In genomic region chr16:30841332-30841731, GRCh38 we compare ENCODE assay signal across 25 cellular contexts. TPM values are rescaled to one million over a fixed set of nuclear protein-coding genes. Genes with fewer than 3 reads are reported as not detected.
A peak's percentile ranks its signal among the peaks of the same experiment; 100 is the strongest.
DNase-seq lines count a peak whose midpoint lies in the region; ATAC-seq, FAIRE-seq and TF ChIP-seq lines count a peak whose summit lies in the region.
"Had no signal": no experiment of that assay in that cellular context is flagged by ENCODE, and none has a peak within 500 bp of the region (broad histone marks: within the 10 kb centered on the region; RNA-seq: fewer than 3 reads in every experiment).

No MANE protein-coding gene starts in this region.

- peaks cover 3% of the 10 kb centered on the region for H3K27me3 Mint-ChIP-seq in endodermal cell (ENCODE audit: insufficient read depth)
- H3K27me3 Mint-ChIP-seq: CD4-positive, alpha-beta T cell had no signal

- peaks cover 4% of the 10 kb centered on the region for H3K36me3 Mint-ChIP-seq in endodermal cell (ENCODE audit: low read depth)
- H3K36me3 Mint-ChIP-seq: CD8-positive, alpha-beta T cell had no signal

- H3K4me1 ChIP-seq in HUES48 (ENCODE audit: control insufficient read depth, insufficient read depth, low read length): no peaks in the 10 kb centered on the region
- peaks cover 19% of the 10 kb centered on the region for H3K4me1 ChIP-seq in endodermal cell (ENCODE audit: control insufficient read depth, insufficient read depth, low read length)

- no peaks in the 10 kb centered on the region for H3K9me3 ChIP-seq in HUES48 (ENCODE audit: control insufficient read depth, insufficient read depth, low read length)
- H3K9me3 ChIP-seq in endodermal cell (ENCODE audit: control insufficient read depth, low read length): peaks cover 5% of the 10 kb centered on the region
- H3K9me3 ChIP-seq: A549; BLaER1 treated with 17β-estradiol and CSF1 and Interleukin-3, amounts not matched to agents 10 nM and 100 nM had no signal

- H3K9me3 Mint-ChIP-seq in endodermal cell: peaks cover 26% of the 10 kb centered on the region
- H3K9me3 Mint-ChIP-seq: CD4-positive, alpha-beta T cell; CD8-positive, alpha-beta T cell had no signal

- no peak for TF ChIP-seq CTCF in endodermal cell (conservative IDR thresholded peaks at IDR 0.05)

- FAIRE-seq in frontal cortex (lab: Jason Lieb, UNC): no peak
- FAIRE-seq: A549, G401.6, GM12891, GM19239 had no signal

- peak overlapping the region; percentile 35 for H3K27ac ChIP-seq in HUES48 (ENCODE audit: low read depth, low read length)
- no peak overlapping the region for H3K27ac ChIP-seq in endodermal cell (ENCODE audit: low read depth, low read length)
- H3K27ac ChIP-seq: 22Rv1; A549; BLaER1 treated with 17β-estradiol and CSF1 and Interleukin-3, amounts not matched to agents 10 nM and 100 nM; C4-2B had no signal

- H3K27me3 ChIP-seq in HUES48 (ENCODE audit: control insufficient read depth, insufficient read depth, low read length) (no peaks in the 10 kb centered on the region), endodermal cell (ENCODE audit: control insufficient read depth, insufficient read depth, low read length, poor library complexity, severe bottlenecking) (no peaks in the 10 kb centered on the region)
- H3K27me3 ChIP-seq: BLaER1 treated with 17β-estradiol and CSF1 and Interleukin-3, amounts not matched to agents 10 nM and 100 nM had no signal

- no peak overlapping the region for H3K4me3 Mint-ChIP-seq in endodermal cell
- H3K4me3 Mint-ChIP-seq: B cell; CD4-positive, alpha-beta T cell; CD8-positive, alpha-beta T cell had no signal

- ATAC-seq in HG03159 (IDR thresholded peaks at IDR 0.05; ENCODE audit: unreplicated experiment): no peak
- ATAC-seq: A549; CD8-positive, alpha-beta T cell had no signal

- H3K4me1 Mint-ChIP-seq in endodermal cell: peaks cover 42% of the 10 kb centered on the region

- no peak overlapping the region for H3K9ac ChIP-seq in HUES48 (ENCODE audit: low read depth, low read length)
- peak overlapping the region; percentile 7 for H3K9ac ChIP-seq in endodermal cell (ENCODE audit: extremely low read depth, low read length, poor library complexity, severe bottlenecking)
- H3K9ac ChIP-seq: BLaER1 treated with 17β-estradiol and CSF1 and Interleukin-3, amounts not matched to agents 10 nM and 100 nM had no signal

- H3K36me3 ChIP-seq in HUES48 (ENCODE audit: control insufficient read depth, insufficient read depth, low read length): no peaks in the 10 kb centered on the region
- H3K36me3 ChIP-seq in endodermal cell (ENCODE audit: control insufficient read depth, insufficient read depth, low read length): no peaks in the 10 kb centered on the region
- H3K36me3 ChIP-seq: BLaER1 treated with 17β-estradiol and CSF1 and Interleukin-3, amounts not matched to agents 10 nM and 100 nM had no signal

- no peak overlapping the region for H3K4me3 ChIP-seq in HUES48 (ENCODE audit: low read depth, low read length)
- H3K4me3 ChIP-seq in endodermal cell (ENCODE audit: low read length): peak overlapping the region; percentile 41
- H3K4me3 ChIP-seq: A549; BLaER1 treated with 17β-estradiol and CSF1 and Interleukin-3, amounts not matched to agents 10 nM and 100 nM had no signal

- peak; percentile 25 for DNase-seq in ELF-1 (ENCODE audit: low read depth, low spot score)
- peak; percentile 77 for DNase-seq in endodermal cell
- no peak for DNase-seq in activated T-cell treated with anti-CD3 and anti-CD28 coated beads, Interleukin-2, amount 50 U/mL, for 48 hours
- no peak for DNase-seq in frontal cortex (ENCODE audit: low spot score in 2 of 2)
- DNase-seq: AML-193; CD4-positive, alpha-beta T cell; CD8-positive, alpha-beta T cell; COR-L47; DMS 273 treated with DMSO at 0.1 percent for 48 hours; DMS153; DMS53; DMS79; DND-41; EL; GF-D8 had no signal

- peak overlapping the region; percentile 74 for H3K27ac Mint-ChIP-seq in endodermal cell
- H3K27ac Mint-ChIP-seq: B cell; CD4-positive, alpha-beta T cell; CD8-positive, alpha-beta T cell had no signal

- WGBS in endodermal cell (ENCODE audit: insufficient coverage in 1 of 2, insufficient read length in 1 of 2), 2 experiments: 42 to 55% methylated on average over 3 to 8 of the region's 9 CpGs

RNA-seq across cellular contexts. Expression of gene BCL7C, which starts 52.5 kb away (rescaled TPM):
- total RNA-seq in endodermal cell: 10 to 100 TPM; 64.7 to 67.6 TPM
- 39.4 TPM for polyA plus RNA-seq in endodermal cell (2013, experiment 1 of 2)
- polyA plus RNA-seq in endodermal cell (2013, experiment 2 of 2): 41.9 TPM
- 41.6 TPM for total RNA-seq in frontal cortex

RNA-seq across cellular contexts. Expression of gene ZNF629, which starts 54.3 kb away (rescaled TPM):
- total RNA-seq in endodermal cell (10 to 100 TPM; 31.8 to 33.3 TPM), frontal cortex (11.4 TPM)
- 24.3 TPM for polyA plus RNA-seq in endodermal cell (2013, experiment 1 of 2)
- polyA plus RNA-seq in endodermal cell (2013, experiment 2 of 2): 24.7 TPM

RNA-seq across cellular contexts. Expression of gene CTF1, which starts 55.1 kb away (rescaled TPM):
- 1 to 10 TPM; 3.1 to 3.3 TPM for total RNA-seq in endodermal cell
- polyA plus RNA-seq in endodermal cell (2013, experiment 1 of 2): 3.8 TPM
- 2.8 TPM for polyA plus RNA-seq in endodermal cell (2013, experiment 2 of 2)
- 0.41 TPM for total RNA-seq in frontal cortex
- total RNA-seq: CD8-positive, alpha-beta T cell had no signal

Comparison
In these comparisons a context has a peak if more than half of its experiments do, and no peak if none do; other contexts are left out.
1. DNase-seq: peak in ELF-1 (single experiment) and endodermal cell (single experiment); none in activated T-cell treated with anti-CD3 and anti-CD28 coated beads, Interleukin-2, amount 50 U/mL, for 48 hours (0 of 2) and frontal cortex (0 of 2).